Comparison of ENCODE assay signal across 24 cellular contexts in genomic region chr17:43309505-43310329, GRCh38.
DNase-seq lines count a peak whose midpoint lies in the region; ATAC-seq and TF ChIP-seq lines count a peak whose summit lies in the region.
"Had no signal": no experiment of that assay in that cellular context is flagged by ENCODE, and none has a peak within 500 bp of the region (broad histone marks: within the 10 kb centered on the region; RNA-seq: fewer than 3 reads in every experiment).

No MANE protein-coding gene starts in this region.

- H3K27me3 Mint-ChIP-seq in activated CD4-positive, alpha-beta memory T cell treated with anti-CD3 and anti-CD28 coated beads for 36 hours: no peaks in the 10 kb centered on the region
- H3K27me3 Mint-ChIP-seq in activated CD4-positive, alpha-beta memory T cell treated with anti-CD3 and anti-CD28 coated beads, Interleukin-2, amount 10 ng/mL, durations not matched to agents 7 days and 5 days: no peaks in the 10 kb centered on the region
- H3K27me3 Mint-ChIP-seq: activated naive CD8-positive, alpha-beta T cell had no signal

- no peak overlapping the region for H3K4me3 Mint-ChIP-seq in activated CD4-positive, alpha-beta memory T cell treated with anti-CD3 and anti-CD28 coated beads for 36 hours
- no peak overlapping the region for H3K4me3 Mint-ChIP-seq in activated CD4-positive, alpha-beta memory T cell treated with anti-CD3 and anti-CD28 coated beads, Interleukin-2, amount 10 ng/mL, durations not matched to agents 7 days and 5 days
- H3K4me3 Mint-ChIP-seq: activated naive CD8-positive, alpha-beta T cell; activated T-cell treated with anti-CD3 and anti-CD28 coated beads, Interleukin-2, amount 50 U/mL, for 4 hours; dendritic cell treated with granulocyte-macrophage colony-stimulating factor and Interleukin-4, amounts not matched to agents 40 ng/mL and 50 ng/mL, for 4 days had no signal

- H3K4me1 Mint-ChIP-seq in activated CD4-positive, alpha-beta memory T cell treated with anti-CD3 and anti-CD28 coated beads for 36 hours (ENCODE audit: low read depth): peaks cover 2% of the 10 kb centered on the region
- H3K4me1 Mint-ChIP-seq in activated CD4-positive, alpha-beta memory T cell treated with anti-CD3 and anti-CD28 coated beads, Interleukin-2, amount 10 ng/mL, durations not matched to agents 7 days and 5 days: peaks cover 7% of the 10 kb centered on the region

- no peak for TF ChIP-seq POLR2A in prostate gland (IDR thresholded peaks at IDR 0.05)

- H3K9ac ChIP-seq in colonic mucosa (ENCODE audit: low read depth in 2 of 2, low read length in 2 of 2): no peak overlapping the region

- no peak for ATAC-seq in HG02678 (IDR thresholded peaks at IDR 0.05; ENCODE audit: unreplicated experiment)
- ATAC-seq: activated T-cell treated with anti-CD3 and anti-CD28 coated beads, Interleukin-2, amount 50 U/mL, for 4 hours; gastroesophageal sphincter; left cardiac atrium; right lobe of liver; stimulated activated naive CD8-positive, alpha-beta T cell treated with anti-CD3 and anti-CD28 coated beads, Interleukin-15, Interleukin-2, amounts not matched to agents 100 U/mL and 50 U/mL, for 24 hours had no signal

- no peak overlapping the region for H3K27ac ChIP-seq in colonic mucosa
- H3K27ac ChIP-seq in prostate gland: no peak overlapping the region
- H3K27ac ChIP-seq: gastroesophageal sphincter, right lobe of liver, SK-N-MC had no signal

- H3K9me3 Mint-ChIP-seq in activated CD4-positive, alpha-beta memory T cell treated with anti-CD3 and anti-CD28 coated beads for 36 hours: no peaks in the 10 kb centered on the region
- H3K9me3 Mint-ChIP-seq in activated CD4-positive, alpha-beta memory T cell treated with anti-CD3 and anti-CD28 coated beads, Interleukin-2, amount 10 ng/mL, durations not matched to agents 7 days and 5 days: no peaks in the 10 kb centered on the region
- H3K9me3 Mint-ChIP-seq: activated T-cell treated with anti-CD3 and anti-CD28 coated beads, Interleukin-2, amount 50 U/mL, for 4 hours; dendritic cell treated with granulocyte-macrophage colony-stimulating factor and Interleukin-4, amounts not matched to agents 40 ng/mL and 50 ng/mL, for 4 days had no signal

- in situ Hi-C loops in KBM-7 (cut with MboI; ENCODE audit: low pct_unique_long_range_greater_than_20kb, low sequenced_read_pairs): loop anchor here (25.0 kb wide), 1 partner anchor 97 kb away; the partner anchor contains the start of gene TMEM106A

- H3K4me1 ChIP-seq in colonic mucosa (no peaks in the 10 kb centered on the region), prostate gland (replicated peaks) (no peaks in the 10 kb centered on the region)
- H3K4me1 ChIP-seq: gastroesophageal sphincter, right lobe of liver had no signal

- no peaks in the 10 kb centered on the region for H3K36me3 ChIP-seq in colonic mucosa
- H3K36me3 ChIP-seq in prostate gland: no peaks in the 10 kb centered on the region
- H3K36me3 ChIP-seq: gastroesophageal sphincter, right lobe of liver had no signal

- no peaks in the 10 kb centered on the region for H3K27me3 ChIP-seq in colonic mucosa
- no peaks in the 10 kb centered on the region for H3K27me3 ChIP-seq in prostate gland (replicated peaks; ENCODE audit: insufficient read depth)
- H3K27me3 ChIP-seq: gastroesophageal sphincter, right lobe of liver had no signal

- intact Hi-C loops in activated CD4-positive, alpha-beta memory T cell treated with anti-CD3 and anti-CD28 coated beads for 36 hours (cut with micrococcal nuclease): loop anchor here (10.0 kb wide), 1 partner anchor 185 kb away; the partner anchor contains the start of gene BRCA1
- intact Hi-C loops in colonic mucosa (cut with DNase I): loop anchor here (10.0 kb wide), 1 partner anchor 285 kb away; the partner anchor contains the start of genes RND2 and VAT1
- intact Hi-C loops in prostate gland (cut with DNase I): no loop called here

- no peak overlapping the region for H3K27ac Mint-ChIP-seq in activated CD4-positive, alpha-beta memory T cell treated with anti-CD3 and anti-CD28 coated beads for 36 hours
- H3K27ac Mint-ChIP-seq in activated CD4-positive, alpha-beta memory T cell treated with anti-CD3 and anti-CD28 coated beads, Interleukin-2, amount 10 ng/mL, durations not matched to agents 7 days and 5 days: no peak overlapping the region
- H3K27ac Mint-ChIP-seq: dendritic cell treated with granulocyte-macrophage colony-stimulating factor and Interleukin-4, amounts not matched to agents 40 ng/mL and 50 ng/mL, for 4 days had no signal

- H3K9me3 ChIP-seq in colonic mucosa (no peaks in the 10 kb centered on the region), prostate gland (no peaks in the 10 kb centered on the region)
- H3K9me3 ChIP-seq: gastroesophageal sphincter, right lobe of liver had no signal

- POLR2A ChIA-PET in activated CD4-positive, alpha-beta memory T cell treated with anti-CD3 and anti-CD28 coated beads for 36 hours (lab: Charles Lee): interaction anchor here (0.8 to 1.4 kb wide), 2 partner anchors 138 to 186 kb away, joined by 5 read pairs; partner anchors contain the start of gene NBR1
- POLR2A ChIA-PET in activated CD4-positive, alpha-beta memory T cell treated with anti-CD3 and anti-CD28 coated beads, Interleukin-2, amount 10 ng/mL, durations not matched to agents 7 days and 5 days (lab: Charles Lee): interaction anchor here (0.6 to 1.9 kb wide), 3 partner anchors 52 to 133 kb away, joined by 4 to 12 read pairs (median 5); partner anchors contain the start of gene TMEM106A

- H3K36me3 Mint-ChIP-seq in activated CD4-positive, alpha-beta memory T cell treated with anti-CD3 and anti-CD28 coated beads for 36 hours: no peaks in the 10 kb centered on the region
- no peaks in the 10 kb centered on the region for H3K36me3 Mint-ChIP-seq in activated CD4-positive, alpha-beta memory T cell treated with anti-CD3 and anti-CD28 coated beads, Interleukin-2, amount 10 ng/mL, durations not matched to agents 7 days and 5 days (ENCODE audit: low read depth)
- H3K36me3 Mint-ChIP-seq: activated naive CD8-positive, alpha-beta T cell had no signal

- CTCF ChIA-PET in activated CD4-positive, alpha-beta memory T cell treated with anti-CD3 and anti-CD28 coated beads for 36 hours (lab: Charles Lee): interaction anchor here (0.6 to 1.6 kb wide), 7 partner anchors 98 to 252 kb away, joined by 3 to 5 read pairs (median 3); partner anchors contain the start of gene TMEM106A
- CTCF ChIA-PET in activated CD4-positive, alpha-beta memory T cell treated with anti-CD3 and anti-CD28 coated beads, Interleukin-2, amount 10 ng/mL, durations not matched to agents 7 days and 5 days (lab: Charles Lee): interaction anchor here (0.6 to 2.0 kb wide), 12 partner anchors 23 to 286 kb away, joined by 3 to 6 read pairs (median 4); partner anchors contain the start of genes BRCA1, DHX8 and TMEM106A

- TF ChIP-seq CTCF in colonic mucosa (IDR thresholded peaks at IDR 0.05) (no peak), prostate gland (IDR thresholded peaks at IDR 0.05) (no peak)

- no peak overlapping the region for H3K4me3 ChIP-seq in colonic mucosa
- no peak overlapping the region for H3K4me3 ChIP-seq in prostate gland
- H3K4me3 ChIP-seq: gastroesophageal sphincter, right lobe of liver, SK-N-MC had no signal

- WGBS in prostate gland: 33% methylated on average over 11 of the region's 11 CpGs

- peak; percentile 8 for DNase-seq in activated CD4-positive, alpha-beta memory T cell treated with anti-CD3 and anti-CD28 coated beads for 36 hours
- no peak for DNase-seq in activated CD4-positive, alpha-beta memory T cell treated with anti-CD3 and anti-CD28 coated beads, Interleukin-2, amount 10 ng/mL, durations not matched to agents 7 days and 5 days
- DNase-seq in KBM-7 (peak; percentile 48), colonic mucosa (peak; percentile 14), prostate gland (ENCODE audit: low spot score) (peak; percentile 2), NCI-H1436 treated with DMSO at 0.1 percent for 48 hours (lab: John Stamatoyannopoulos, UW) (no peak)
- DNase-seq in stimulated activated CD4-positive, alpha-beta T cell treated with anti-CD3 and anti-CD28 coated beads, Interleukin-4, amount 100 ng/mL, for 24 hours: no peak
- DNase-seq: activated CD4-positive, alpha-beta T cell treated with anti-CD3 and anti-CD28 coated beads for 4 hours; activated T-cell treated with anti-CD3 and anti-CD28 coated beads, Interleukin-2, amount 50 U/mL, for 4 hours; C1 segment of cervical spinal cord; DMS 273 treated with DMSO at 0.1 percent for 48 hours; GOT3; left cardiac atrium; NCI-H2081; NCI-H69; occipital lobe; OCI-M1; stimulated activated naive CD8-positive, alpha-beta T cell treated with anti-CD3 and anti-CD28 coated beads, Interleukin-15, Interleukin-2, amounts not matched to agents 100 U/mL and 50 U/mL, for 24 hours had no signal

Comparison
In these comparisons a context has a peak if more than half of its experiments do, and no peak if none do; other contexts are left out.
1. DNase-seq: peak in activated CD4-positive, alpha-beta memory T cell treated with anti-CD3 and anti-CD28 coated beads for 36 hours (single experiment), KBM-7 (single experiment), colonic mucosa (single experiment) and prostate gland (single experiment); none in activated CD4-positive, alpha-beta memory T cell treated with anti-CD3 and anti-CD28 coated beads, Interleukin-2, amount 10 ng/mL, durations not matched to agents 7 days and 5 days (single experiment), stimulated activated CD4-positive, alpha-beta T cell treated with anti-CD3 and anti-CD28 coated beads, Interleukin-4, amount 100 ng/mL, for 24 hours (single experiment) and NCI-H1436 treated with DMSO at 0.1 percent for 48 hours (single experiment).